Comparison of ENCODE assay signal across 28 cellular contexts in the genomic region with DNA sequence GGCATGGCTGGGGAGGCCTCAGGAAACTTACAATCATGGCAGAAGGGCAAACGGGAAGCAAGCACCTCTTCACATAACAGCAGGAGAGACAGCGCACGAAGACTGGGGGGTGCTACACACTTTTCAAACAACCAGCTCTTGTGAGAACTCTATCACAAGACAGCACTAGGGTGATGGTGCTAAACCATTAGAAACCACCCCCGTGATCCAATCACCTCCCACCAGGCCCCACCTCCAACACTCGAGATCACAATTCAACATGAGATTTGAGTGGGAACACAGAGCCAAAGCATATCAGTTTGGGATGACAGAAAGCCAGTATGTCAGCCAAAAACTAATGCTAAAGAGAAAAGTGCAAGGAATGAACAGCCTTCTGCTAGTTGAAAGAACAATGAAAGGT.
"Had no signal": no experiment of that assay in that cellular context is flagged by ENCODE, and none has a peak within 500 bp of the region (broad histone marks: within the 10 kb centered on the region; RNA-seq: fewer than 3 reads in every experiment).

No MANE protein-coding gene starts in this region.

- ATAC-seq: stimulated activated effector memory CD8-positive, alpha-beta T cell treated with anti-CD3 and anti-CD28 coated beads, Interleukin-12 subunit alpha, Interleukin-12 subunit beta, amount 100 ng/mL, for 72 hours; stimulated activated memory B cell treated with anti-CD40 and anti-IgM and Interleukin-4, amounts not matched to agents 10 μg/mL and 1 μg/mL and 100 μg/mL, for 72 hours; stimulated activated naive B cell treated with anti-CD40 and anti-IgM and Interleukin-4, amounts not matched to agents 10 μg/mL and 1 μg/mL and 100 μg/mL, for 72 hours; stimulated activated naive CD8-positive, alpha-beta T cell treated with anti-CD3 and anti-CD28 coated beads, Interleukin-15, amount 100 ng/mL, for 72 hours; stimulated activated naive CD8-positive, alpha-beta T cell treated with anti-CD3 and anti-CD28 coated beads, Interleukin-15, Interleukin-2, amounts not matched to agents 100 U/mL and 50 U/mL, for 24 hours; upper lobe of right lung had no signal

- H3K27ac ChIP-seq: stomach, suprapubic skin, testis, thoracic aorta, thyroid gland, tibial artery, tibial nerve, transverse colon, upper lobe of left lung, upper lobe of right lung, uterus, vagina had no signal

- H3K4me3 Mint-ChIP-seq: stimulated activated effector memory CD8-positive, alpha-beta T cell treated with anti-CD3 and anti-CD28 coated beads, Interleukin-12 subunit alpha, Interleukin-12 subunit beta, amount 100 ng/mL, for 72 hours; stimulated activated memory B cell treated with anti-CD40 and anti-IgM and Interleukin-4, amounts not matched to agents 10 μg/mL and 1 μg/mL and 100 μg/mL, for 72 hours; stimulated activated naive B cell treated with anti-CD40 and anti-IgM and Interleukin-4, amounts not matched to agents 10 μg/mL and 1 μg/mL and 100 μg/mL, for 72 hours; stimulated activated naive CD8-positive, alpha-beta T cell treated with anti-CD3 and anti-CD28 coated beads, Interleukin-15, amount 100 ng/mL, for 72 hours; stimulated activated naive CD8-positive, alpha-beta T cell treated with anti-CD3 and anti-CD28 coated beads, Interleukin-15, Interleukin-2, amounts not matched to agents 100 ng/mL and 50 ng/mL, for 24 hours; type B pancreatic cell had no signal

- H3K27me3 ChIP-seq: stomach, suprapubic skin, testis, thyroid gland, tibial artery, tibial nerve, transverse colon, upper lobe of left lung, upper lobe of right lung, uterus, vagina had no signal

- H3K4me3 ChIP-seq: stomach, suprapubic skin, testis, thoracic aorta, thyroid gland, tibial artery, tibial nerve, transverse colon, upper lobe of left lung, upper lobe of right lung, uterus, vagina had no signal

- H3K36me3 Mint-ChIP-seq: stimulated activated effector memory CD8-positive, alpha-beta T cell treated with anti-CD3 and anti-CD28 coated beads, Interleukin-12 subunit alpha, Interleukin-12 subunit beta, amount 100 ng/mL, for 72 hours; stimulated activated memory B cell treated with anti-CD40 and anti-IgM and Interleukin-4, amounts not matched to agents 10 μg/mL and 1 μg/mL and 100 μg/mL, for 72 hours; stimulated activated naive B cell treated with anti-CD40 and anti-IgM and Interleukin-4, amounts not matched to agents 10 μg/mL and 1 μg/mL and 100 μg/mL, for 72 hours; type B pancreatic cell had no signal

- H3K27me3 Mint-ChIP-seq: type B pancreatic cell had no signal

- H3K27ac Mint-ChIP-seq: stimulated activated effector memory CD8-positive, alpha-beta T cell treated with anti-CD3 and anti-CD28 coated beads, Interleukin-12 subunit alpha, Interleukin-12 subunit beta, amount 100 ng/mL, for 72 hours; stimulated activated memory B cell treated with anti-CD40 and anti-IgM and Interleukin-4, amounts not matched to agents 10 μg/mL and 1 μg/mL and 100 μg/mL, for 72 hours; stimulated activated naive B cell treated with anti-CD40 and anti-IgM and Interleukin-4, amounts not matched to agents 10 μg/mL and 1 μg/mL and 100 μg/mL, for 72 hours; stimulated activated naive CD8-positive, alpha-beta T cell treated with anti-CD3 and anti-CD28 coated beads, Interleukin-15, amount 100 ng/mL, for 72 hours; stimulated activated naive CD8-positive, alpha-beta T cell treated with anti-CD3 and anti-CD28 coated beads, Interleukin-15, Interleukin-2, amounts not matched to agents 100 ng/mL and 50 ng/mL, for 24 hours; type B pancreatic cell had no signal

- H3K4me1 ChIP-seq: thyroid gland, transverse colon, upper lobe of left lung, upper lobe of right lung had no signal

- H3K9me3 ChIP-seq: stomach, suprapubic skin, testis, thoracic aorta, thyroid gland, tibial artery, tibial nerve, transverse colon, upper lobe of left lung, upper lobe of right lung, uterus, vagina had no signal

- H3K9me3 Mint-ChIP-seq: stimulated activated effector memory CD8-positive, alpha-beta T cell treated with anti-CD3 and anti-CD28 coated beads, Interleukin-12 subunit alpha, Interleukin-12 subunit beta, amount 100 ng/mL, for 72 hours; stimulated activated naive CD8-positive, alpha-beta T cell treated with anti-CD3 and anti-CD28 coated beads, Interleukin-15, Interleukin-2, amounts not matched to agents 100 ng/mL and 50 ng/mL, for 24 hours; type B pancreatic cell had no signal

- DNase-seq: stimulated activated CD4-positive, alpha-beta T cell treated with anti-CD3 and anti-CD28 coated beads, Interleukin-2, amount 100 ng/mL, for 48 hours; stimulated activated CD4-positive, alpha-beta T cell treated with anti-CD3 and anti-CD28 coated beads, Interleukin-4, amount 100 ng/mL, for 1 hour; stimulated activated CD4-positive, alpha-beta T cell treated with anti-CD3 and anti-CD28 coated beads, Interleukin-4, amount 100 ng/mL, for 24 hours; stimulated activated CD4-positive, alpha-beta T cell treated with anti-CD3 and anti-CD28 coated beads, Interleukin-4, amount 100 ng/mL, for 4 hours; stimulated activated CD8-positive, alpha-beta memory T cell treated with anti-CD3 and anti-CD28 coated beads, Interleukin-4, amount 100 ng/mL, for 48 hours; stimulated activated naive B cell treated with anti-CD40 and anti-IgM and Interleukin-4, amounts not matched to agents 10 μg/mL and 1 μg/mL and 100 μg/mL, for 72 hours; stimulated activated naive CD4-positive, alpha-beta T cell; stimulated activated naive CD4-positive, alpha-beta T cell treated with Interleukin-2 at 50 U/mL for 16 hours; stimulated activated naive CD8-positive, alpha-beta T cell treated with anti-CD3 and anti-CD28 coated beads, Interleukin-15, amount 100 ng/mL, for 72 hours; stimulated activated naive CD8-positive, alpha-beta T cell treated with anti-CD3 and anti-CD28 coated beads, Interleukin-15, Interleukin-2, amounts not matched to agents 100 U/mL and 50 U/mL, for 24 hours; stomach; substantia nigra; testis; thyroid gland; tibial artery; transverse colon; trophoblast cell; upper lobe of left lung; upper lobe of right lung; uterus had no signal

- H3K36me3 ChIP-seq: stomach, suprapubic skin, thoracic aorta, thyroid gland, tibial artery, tibial nerve, transverse colon, upper lobe of left lung, upper lobe of right lung, uterus, vagina had no signal
